In the genomic region with DNA sequence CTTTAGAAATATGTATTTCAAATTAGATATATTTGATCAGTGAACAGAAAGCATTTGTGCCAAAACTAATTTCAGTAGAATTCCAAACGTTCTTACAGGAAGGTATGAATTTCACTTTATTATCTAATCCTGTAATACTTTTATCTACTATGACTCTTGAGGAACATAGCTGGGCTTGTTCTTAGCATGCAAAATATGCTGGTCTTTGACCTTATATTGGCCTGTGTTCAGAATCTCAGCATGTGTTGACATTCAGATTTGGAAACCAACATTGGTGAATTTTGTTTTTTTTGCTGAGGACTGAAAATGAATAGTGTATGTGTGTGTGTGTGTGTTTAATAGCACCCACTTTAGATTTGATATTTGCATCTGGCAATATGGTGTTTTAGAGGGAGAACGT, we compare ENCODE assay signal across 21 cellular contexts.
"Had no signal": no experiment of that assay in that cellular context is flagged by ENCODE, and none has a peak within 500 bp of the region (broad histone marks: within the 10 kb centered on the region; RNA-seq: fewer than 3 reads in every experiment).

No MANE protein-coding gene starts in this region.

- H3K4me1 Mint-ChIP-seq: activated CD4-positive, alpha-beta T cell treated with anti-CD3 and anti-CD28 coated beads, Interleukin-2, amount 10 ng/mL, durations not matched to agents 24 days and 14 days had no signal

- H3K36me3 ChIP-seq: ascending aorta, neural progenitor cell, prostate gland, right atrium auricular region, tibial artery had no signal

- H3K4me1 ChIP-seq: prostate gland had no signal

- DNase-seq: activated CD4-positive, alpha-beta T cell treated with anti-CD3 and anti-CD28 coated beads, Interleukin-2, amount 10 ng/mL, durations not matched to agents 24 days and 14 days; activated CD8-positive, alpha-beta T cell treated with anti-CD3 and anti-CD28 coated beads, Interleukin-2, amount 10 ng/mL, durations not matched to agents 7 days and 5 days; activated naive CD4-positive, alpha-beta T cell treated with anti-CD3 and anti-CD28 coated beads for 36 hours; activated T-cell treated with anti-CD3 and anti-CD28 coated beads, Interleukin-2, amount 50 U/mL, for 24 hours; effector memory CD8-positive, alpha-beta T cell; esophagus squamous epithelium; foreskin melanocyte; glutamatergic neuron; hippocampal formation; islet precursor cell; stimulated activated naive CD8-positive, alpha-beta T cell treated with anti-CD3 and anti-CD28 coated beads, Interleukin-15, Interleukin-2, amounts not matched to agents 100 U/mL and 50 U/mL, for 24 hours; substantia nigra; T-helper 1 cell; T-helper 9 cell; tibial artery had no signal

- H3K9me3 Mint-ChIP-seq: activated CD4-positive, alpha-beta T cell treated with anti-CD3 and anti-CD28 coated beads, Interleukin-2, amount 10 ng/mL, durations not matched to agents 24 days and 14 days; activated naive CD4-positive, alpha-beta T cell treated with anti-CD3 and anti-CD28 coated beads for 36 hours; activated T-cell treated with anti-CD3 and anti-CD28 coated beads, Interleukin-2, amount 50 U/mL, for 24 hours; activated T-helper 2 cell treated with anti-CD3 and anti-CD28 coated beads, Interferon-gamma antibody, Interleukin-2, Interleukin-4, amounts not matched to agents 10 μg/mL and 5 μg/mL and 100 μg/mL, durations not matched to agents 14 hours and 24 hours and 36 hours; neural progenitor cell had no signal

- H3K27ac Mint-ChIP-seq: activated CD4-positive, alpha-beta T cell treated with anti-CD3 and anti-CD28 coated beads, Interleukin-2, amount 10 ng/mL, durations not matched to agents 24 days and 14 days; activated CD8-positive, alpha-beta T cell treated with anti-CD3 and anti-CD28 coated beads, Interleukin-2, amount 10 ng/mL, durations not matched to agents 7 days and 5 days; activated naive CD4-positive, alpha-beta T cell treated with anti-CD3 and anti-CD28 coated beads for 36 hours; activated T-cell treated with anti-CD3 and anti-CD28 coated beads, Interleukin-2, amount 50 U/mL, for 24 hours; activated T-helper 2 cell treated with anti-CD3 and anti-CD28 coated beads, Interferon-gamma antibody, Interleukin-2, Interleukin-4, amounts not matched to agents 10 μg/mL and 5 μg/mL and 100 μg/mL, durations not matched to agents 14 hours and 24 hours and 36 hours; effector memory CD8-positive, alpha-beta T cell; neural progenitor cell had no signal

- H3K27ac ChIP-seq: ascending aorta, neural progenitor cell, prostate gland, right atrium auricular region, tibial artery had no signal

- H3K27me3 Mint-ChIP-seq: activated CD4-positive, alpha-beta T cell treated with anti-CD3 and anti-CD28 coated beads, Interleukin-2, amount 10 ng/mL, durations not matched to agents 24 days and 14 days; effector memory CD8-positive, alpha-beta T cell had no signal

- H3K9me3 ChIP-seq: ascending aorta, esophagus squamous epithelium, prostate gland, right atrium auricular region, tibial artery had no signal

- H3K4me3 Mint-ChIP-seq: activated CD4-positive, alpha-beta T cell treated with anti-CD3 and anti-CD28 coated beads, Interleukin-2, amount 10 ng/mL, durations not matched to agents 24 days and 14 days; activated CD8-positive, alpha-beta T cell treated with anti-CD3 and anti-CD28 coated beads, Interleukin-2, amount 10 ng/mL, durations not matched to agents 7 days and 5 days; activated naive CD4-positive, alpha-beta T cell treated with anti-CD3 and anti-CD28 coated beads for 36 hours; activated T-cell treated with anti-CD3 and anti-CD28 coated beads, Interleukin-2, amount 50 U/mL, for 24 hours; effector memory CD8-positive, alpha-beta T cell; neural progenitor cell had no signal

- FAIRE-seq: bronchial epithelial cell had no signal

- H3K4me3 ChIP-seq: ascending aorta, esophagus squamous epithelium, neural progenitor cell, prostate gland, right atrium auricular region, tibial artery had no signal

- ATAC-seq: activated CD8-positive, alpha-beta T cell treated with anti-CD3 and anti-CD28 coated beads, Interleukin-2, amount 10 ng/mL, durations not matched to agents 7 days and 5 days; effector memory CD8-positive, alpha-beta T cell; stimulated activated naive CD8-positive, alpha-beta T cell treated with anti-CD3 and anti-CD28 coated beads, Interleukin-15, Interleukin-2, amounts not matched to agents 100 U/mL and 50 U/mL, for 24 hours had no signal

- H3K9ac ChIP-seq: neural progenitor cell had no signal
